Comparison of ENCODE assay signal across 14 cellular contexts in the genomic region with DNA sequence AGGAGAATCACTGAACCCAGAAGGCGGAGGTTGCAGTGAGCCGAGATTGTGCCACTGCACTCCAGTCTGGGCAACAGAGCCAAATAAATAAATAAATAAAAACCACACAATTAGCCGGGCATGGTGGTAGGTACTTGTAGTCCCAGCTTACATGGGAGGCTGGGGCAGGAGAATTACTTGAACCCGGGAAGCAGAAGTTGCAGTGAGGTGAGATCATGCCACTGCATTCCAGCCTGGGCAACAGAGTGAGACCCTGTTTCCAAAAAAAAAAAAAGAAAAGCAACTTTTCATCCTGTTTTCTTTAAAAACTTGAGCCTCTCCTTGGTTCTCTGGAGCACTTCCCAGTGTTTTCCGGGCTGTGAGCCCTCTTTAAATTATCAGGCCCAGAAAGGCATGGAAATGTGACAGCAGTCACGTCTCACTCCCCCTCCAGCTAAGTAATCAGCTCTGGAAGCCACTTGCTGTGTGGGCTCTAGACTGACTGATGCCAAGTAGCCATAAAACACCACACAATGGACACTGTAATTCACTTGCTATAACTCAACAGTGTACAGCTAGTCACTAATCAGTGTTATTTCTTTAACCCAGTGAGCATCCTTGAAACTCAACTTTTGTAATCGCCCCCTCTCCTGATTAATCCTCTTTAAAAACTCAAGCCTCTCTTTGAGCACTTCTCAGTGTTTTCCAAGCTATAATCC. TPM values are rescaled to one million over a fixed set of nuclear protein-coding genes. Genes with fewer than 3 reads are reported as not detected.
A peak's percentile ranks its signal among the peaks of the same experiment; 100 is the strongest.
DNase-seq lines count a peak whose midpoint lies in the region; ATAC-seq, FAIRE-seq and TF ChIP-seq lines count a peak whose summit lies in the region.
"Had no signal": no experiment of that assay in that cellular context is flagged by ENCODE, and none has a peak within 500 bp of the region (broad histone marks: within the 10 kb centered on the region; RNA-seq: fewer than 3 reads in every experiment).

No MANE protein-coding gene starts in this region.

- no peaks in the 10 kb centered on the region for H4K20me1 ChIP-seq in astrocyte (ENCODE audit: insufficient read depth, low read length)

- H3K4me3 ChIP-seq in HEK293 (ENCODE audit: low read depth, low read length) (no peak overlapping the region), astrocyte (ENCODE audit: insufficient read depth, low read depth, low read length) (no peak overlapping the region), stomach (no peak overlapping the region)

- TF ChIP-seq CTCF in HEK293 (tag by site-specific recombination; IDR thresholded peaks at IDR 0.05) = no peak
- TF ChIP-seq CTCF in astrocyte (IDR thresholded peaks at IDR 0.05; ENCODE audit: insufficient read depth, low read depth, low read length) = no peak
- TF ChIP-seq CTCF in stomach (IDR thresholded peaks at IDR 0.05) = no peak

- no peak overlapping the region for H3K9ac ChIP-seq in astrocyte (ENCODE audit: low read length)
- H3K9ac ChIP-seq: SK-N-SH had no signal

- H3K27ac Mint-ChIP-seq in astrocyte (ENCODE audit: unreplicated experiment) = no peak overlapping the region

- CTCF ChIA-PET in HEK293 (lab: Yijun Ruan, JAX) = interaction anchor here (0.7 to 1.8 kb wide), 4 partner anchors 14 to 244 kb away, joined by 3 to 6 read pairs (median 4); a partner anchor contains a TSS

- intact Hi-C loops in stomach (cut with DNase I; ENCODE audit: low total_unique reads) = no loop called here

- H3K9me3 Mint-ChIP-seq in astrocyte (ENCODE audit: unreplicated experiment) = peaks cover 3% of the 10 kb centered on the region

- H3K79me2 ChIP-seq in astrocyte (ENCODE audit: insufficient read depth, low read length) = no peaks in the 10 kb centered on the region

- no peak overlapping the region for H3K4me3 Mint-ChIP-seq in astrocyte (ENCODE audit: unreplicated experiment)

- H2AFZ ChIP-seq in astrocyte (ENCODE audit: low read depth, low read length) = no peak overlapping the region

- H3K27me3 Mint-ChIP-seq in astrocyte (ENCODE audit: low read depth, unreplicated experiment) = no peaks in the 10 kb centered on the region

- no peak for TF ChIP-seq POLR2A in stomach (IDR thresholded peaks at IDR 0.05)

- H3K9me3 ChIP-seq in HEK293 (ENCODE audit: control insufficient read depth, insufficient read depth, low read depth, low read length) (no peaks in the 10 kb centered on the region), astrocyte (ENCODE audit: insufficient read depth, low read depth, low read length) (no peaks in the 10 kb centered on the region), stomach (no peaks in the 10 kb centered on the region)
- H3K9me3 ChIP-seq: SK-N-SH had no signal

- peaks cover 15% of the 10 kb centered on the region for H3K4me1 Mint-ChIP-seq in astrocyte (ENCODE audit: low read depth, unreplicated experiment)

- DNase-seq in astrocyte (ENCODE audit: low read depth) (no peak), left lobe of liver (ENCODE audit: low spot score) (no peak), stomach (no peak), NCI-H2107 (lab: John Stamatoyannopoulos, UW) (no peak), GM19238 (ENCODE audit: insufficient read length, low spot score) (no peak)
- DNase-seq: activated CD4-positive, alpha-beta T cell treated with anti-CD3 and anti-CD28 coated beads for 48 hours; glutamatergic neuron; NCI-H1048; SK-N-SH; small intestine had no signal

- TF ChIP-seq EP300 in stomach (IDR thresholded peaks at IDR 0.05) = no peak

- no peak overlapping the region for H3K4me2 ChIP-seq in astrocyte (ENCODE audit: low read length)
- H3K4me2 ChIP-seq: SK-N-SH had no signal

- H3K36me3 ChIP-seq in HEK293 (ENCODE audit: control insufficient read depth in 2 of 2, insufficient read depth in 1 of 2, low read length in 2 of 2) = no peaks in the 10 kb centered on the region
- H3K36me3 ChIP-seq in astrocyte (ENCODE audit: insufficient read depth, low read length) = no peaks in the 10 kb centered on the region
- no peaks in the 10 kb centered on the region for H3K36me3 ChIP-seq in stomach

- no peaks in the 10 kb centered on the region for H3K27me3 ChIP-seq in astrocyte (ENCODE audit: insufficient read depth, low read length)
- no peaks in the 10 kb centered on the region for H3K27me3 ChIP-seq in stomach

- H3K27ac ChIP-seq in HEK293 (ENCODE audit: extremely low read depth, low read depth, low read length) = 0 out of 2 replicates have a peak overlapping the region, but pooled peaks have one; percentile 8
- H3K27ac ChIP-seq in astrocyte (ENCODE audit: low read depth, low read length) = no peak overlapping the region
- peak overlapping the region in 3 of 5 donors; percentile 30 to 67 (median 65) for H3K27ac ChIP-seq in stomach

- ATAC-seq in left lobe of liver = peak; percentile 55
- ATAC-seq in HG03175 (IDR thresholded peaks at IDR 0.05; ENCODE audit: unreplicated experiment) = no peak
- no peak for ATAC-seq in HG03439 (IDR thresholded peaks at IDR 0.05; ENCODE audit: unreplicated experiment)

- FAIRE-seq in astrocyte (lab: Jason Lieb, UNC) = peak; percentile 23
- FAIRE-seq: small intestine had no signal

- H3K4me1 ChIP-seq in HEK293 (ENCODE audit: control insufficient read depth, insufficient read depth, low read length) (no peaks in the 10 kb centered on the region; the same call in 1 of the 2 replicates), astrocyte (ENCODE audit: insufficient read depth, low read length) (no peaks in the 10 kb centered on the region), stomach (peaks cover 0 to 20% (median 12%) of the 10 kb centered on the region in 4 donors)

- H3K36me3 Mint-ChIP-seq in astrocyte (ENCODE audit: low read depth, unreplicated experiment) = no peaks in the 10 kb centered on the region

- 63 to 73% (median 68%) methylated on average over 7 of the region's 7 CpGs for WGBS in stomach, 5 donors

- POLR2A ChIA-PET in HEK293 (lab: Yijun Ruan, JAX) = no interaction called here

TF ChIP-seq in HEK293, 187 proteins besides CTCF, POLR2A, EP300 and RAD21 (continues in another document):
- peak; percentile 37; the same call in 1 of the 2 replicates for TF ChIP-seq FEZF1 (tag by site-specific recombination; IDR thresholded peaks at IDR 0.05)
- TF ChIP-seq ZFP69B (tag by site-specific recombination; IDR thresholded peaks at IDR 0.05) = no peak
- TF ChIP-seq MZF1 (tag by site-specific recombination; IDR thresholded peaks at IDR 0.05; ENCODE audit: borderline replicate concordance) = no peak
- TF ChIP-seq ZXDB (tag by site-specific recombination; IDR thresholded peaks at IDR 0.05) = 0 out of 2 replicates have a peak, but pooled peaks have one; percentile 27
- TF ChIP-seq, protein P1, sequence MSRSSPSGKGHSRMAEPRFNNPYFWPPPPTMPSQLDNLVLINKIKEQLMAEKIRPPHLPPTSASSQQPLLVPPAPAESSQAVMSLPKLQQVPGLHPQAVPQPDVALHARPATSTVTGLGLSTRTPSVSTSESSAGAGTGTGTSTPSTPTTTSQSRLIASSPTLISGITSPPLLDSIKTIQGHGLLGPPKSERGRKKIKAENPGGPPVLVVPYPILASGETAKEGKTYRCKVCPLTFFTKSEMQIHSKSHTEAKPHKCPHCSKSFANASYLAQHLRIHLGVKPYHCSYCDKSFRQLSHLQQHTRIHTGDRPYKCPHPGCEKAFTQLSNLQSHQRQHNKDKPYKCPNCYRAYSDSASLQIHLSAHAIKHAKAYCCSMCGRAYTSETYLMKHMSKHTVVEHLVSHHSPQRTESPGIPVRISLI (tag by site-specific recombination; IDR thresholded peaks at IDR 0.05) = no peak
- TF ChIP-seq GLI4 (tag by site-specific recombination; IDR thresholded peaks at IDR 0.05) = no peak
- no peak for TF ChIP-seq ZNF138 (tag by site-specific recombination; IDR thresholded peaks at IDR 0.05; ENCODE audit: borderline replicate concordance)
- no peak for TF ChIP-seq ZNF747 (tag by site-specific recombination; IDR thresholded peaks at IDR 0.05)
- no peak for TF ChIP-seq ZNF549 (tag by site-specific recombination; IDR thresholded peaks at IDR 0.05)
- peak; percentile 57 for TF ChIP-seq ZBTB8A (tag by site-specific recombination; IDR thresholded peaks at IDR 0.05)
- TF ChIP-seq ZNF560 (tag by site-specific recombination; IDR thresholded peaks at IDR 0.05; ENCODE audit: borderline replicate concordance) = no peak
- TF ChIP-seq OVOL3 (tag by site-specific recombination; IDR thresholded peaks at IDR 0.05) = no peak
- no peak for TF ChIP-seq ZNF670 (tag by site-specific recombination; IDR thresholded peaks at IDR 0.05; ENCODE audit: low read depth)
- TF ChIP-seq ZSCAN23 (tag by site-specific recombination; IDR thresholded peaks at IDR 0.05) = no peak
- TF ChIP-seq ZIC2 (tag by site-specific recombination; IDR thresholded peaks at IDR 0.05) = no peak
- no peak for TF ChIP-seq ZNF664 (tag by site-specific recombination; IDR thresholded peaks at IDR 0.05)
- no peak for TF ChIP-seq KLF9 (tag by site-specific recombination; IDR thresholded peaks at IDR 0.05; ENCODE audit: low read depth)
- TF ChIP-seq TRIM28 (IDR thresholded peaks at IDR 0.05; ENCODE audit: borderline replicate concordance, low read length) = no peak; the same call in 1 of the 2 replicates
- no peak for TF ChIP-seq ZNF132 (tag by site-specific recombination; IDR thresholded peaks at IDR 0.05; ENCODE audit: borderline replicate concordance)
- no peak for TF ChIP-seq ZNF266 (tag by site-specific recombination; IDR thresholded peaks at IDR 0.05; ENCODE audit: low read depth)
- no peak for TF ChIP-seq ZNF335 (tag by site-specific recombination; conservative IDR thresholded peaks at IDR 0.05)
- TF ChIP-seq, protein P2, sequence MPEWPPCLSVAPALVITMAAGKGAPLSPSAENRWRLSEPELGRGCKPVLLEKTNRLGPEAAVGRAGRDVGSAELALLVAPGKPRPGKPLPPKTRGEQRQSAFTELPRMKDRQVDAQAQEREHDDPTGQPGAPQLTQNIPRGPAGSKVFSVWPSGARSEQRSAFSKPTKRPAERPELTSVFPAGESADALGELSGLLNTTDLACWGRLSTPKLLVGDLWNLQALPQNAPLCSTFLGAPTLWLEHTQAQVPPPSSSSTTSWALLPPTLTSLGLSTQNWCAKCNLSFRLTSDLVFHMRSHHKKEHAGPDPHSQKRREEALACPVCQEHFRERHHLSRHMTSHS (tag by site-specific recombination; IDR thresholded peaks at IDR 0.05) = no peak
- no peak for TF ChIP-seq ZNF354C (tag by site-specific recombination; IDR thresholded peaks at IDR 0.05; ENCODE audit: borderline replicate concordance, low read depth)
- TF ChIP-seq HOXD13 (CRISPR knock-in tag; IDR thresholded peaks at IDR 0.05; ENCODE audit: borderline replicate concordance) = no peak
- no peak for TF ChIP-seq ZNF221 (tag by site-specific recombination; IDR thresholded peaks at IDR 0.05; ENCODE audit: borderline replicate concordance)
- no peak for TF ChIP-seq YY1 (tag by site-specific recombination; IDR thresholded peaks at IDR 0.05)

RNA-seq across cellular contexts. Expression of a gene that starts 13.0 kb away (rescaled TPM):
- total RNA-seq in astrocyte (0.96 and 1.8 TPM in 2 replicates), left lobe of liver (2.3 TPM), stomach (not detected)
- polyA plus RNA-seq in stomach = under 1 TPM in 2 of 3 donors, not detected in 1; 0.08 to 0.25 TPM
- total RNA-seq: mesenteric fat pad had no signal

RNA-seq across cellular contexts. Expression of a gene that starts 29.8 kb away (rescaled TPM):
- total RNA-seq in astrocyte = 67.0 and 74.3 TPM in 2 replicates
- total RNA-seq in left lobe of liver = 12.8 TPM
- total RNA-seq in stomach = 100 to 1,000 TPM in 2 of 5 donors, 10 to 100 TPM in 3; 40.4 to 706 (median 99.8) TPM
- 10 to 100 TPM; 11.1 to 20.2 (median 14.7) TPM for polyA plus RNA-seq in stomach
